ENCODE assay signal across 19 cellular contexts in genomic region chrX:56727531-56727930, GRCh38. TPM values are rescaled to one million over a fixed set of nuclear protein-coding genes. Genes with fewer than 3 reads are reported as not detected.
A peak's percentile ranks its signal among the peaks of the same experiment; 100 is the strongest.
DNase-seq lines count a peak whose midpoint lies in the region; ATAC-seq and TF ChIP-seq lines count a peak whose summit lies in the region.
"Had no signal": no experiment of that assay in that cellular context is flagged by ENCODE, and none has a peak within 500 bp of the region (broad histone marks: within the 10 kb centered on the region; RNA-seq: fewer than 3 reads in every experiment).

No MANE protein-coding gene starts in this region.

- H3K79me2 ChIP-seq in OCI-LY3 (ENCODE audit: low read length) = peaks cover 27% of the 10 kb centered on the region
- H3K79me2 ChIP-seq in smooth muscle cell (ENCODE audit: low read depth) = peaks cover 28% of the 10 kb centered on the region

- peaks cover 13% of the 10 kb centered on the region for H3K27me3 Mint-ChIP-seq in activated T-cell treated with anti-CD3 and anti-CD28 coated beads, Interleukin-2, amount 50 U/mL, for 72 hours (ENCODE audit: low read depth)
- no peaks in the 10 kb centered on the region for H3K27me3 Mint-ChIP-seq in activated T-cell treated with anti-CD3 and anti-CD28 coated beads, Interleukin-2, amount 50 U/mL, for 4 hours (ENCODE audit: low read depth)
- H3K27me3 Mint-ChIP-seq in central memory CD8-positive, alpha-beta T cell = no peaks in the 10 kb centered on the region

- no peaks in the 10 kb centered on the region for H3K27me3 ChIP-seq in OCI-LY3 (ENCODE audit: low read depth, low read length)
- H3K27me3 ChIP-seq in smooth muscle cell (ENCODE audit: low read depth) = no peaks in the 10 kb centered on the region
- H3K27me3 ChIP-seq: neutrophil, vagina had no signal

- WGBS in smooth muscle cell (ENCODE audit: low lambda C conversion rate) = 73% methylated on average over 3 of the region's 3 CpGs

- ATAC-seq in activated T-cell treated with anti-CD3 and anti-CD28 coated beads, Interleukin-2, amount 50 U/mL, for 72 hours (replicated peaks in 1 of 2) = no peak
- ATAC-seq in activated T-cell treated with anti-CD3 and anti-CD28 coated beads, Interleukin-2, amount 50 U/mL, for 4 hours = no peak
- ATAC-seq in central memory CD8-positive, alpha-beta T cell (replicated peaks; ENCODE audit: extremely low read depth, poor library complexity, severe bottlenecking) = no peak
- ATAC-seq in HG03571 (IDR thresholded peaks at IDR 0.05; ENCODE audit: unreplicated experiment) = no peak
- ATAC-seq: HCT116, left cardiac atrium had no signal

- H3K9me3 Mint-ChIP-seq in activated T-cell treated with anti-CD3 and anti-CD28 coated beads, Interleukin-2, amount 50 U/mL, for 72 hours = no peaks in the 10 kb centered on the region
- H3K9me3 Mint-ChIP-seq in activated T-cell treated with anti-CD3 and anti-CD28 coated beads, Interleukin-2, amount 50 U/mL, for 4 hours = no peaks in the 10 kb centered on the region
- no peaks in the 10 kb centered on the region for H3K9me3 Mint-ChIP-seq in central memory CD8-positive, alpha-beta T cell

- DNase-seq in activated T-cell treated with anti-CD3 and anti-CD28 coated beads, Interleukin-2, amount 50 U/mL, for 72 hours = no peak
- no peak for DNase-seq in activated T-cell treated with anti-CD3 and anti-CD28 coated beads, Interleukin-2, amount 50 U/mL, for 4 hours
- DNase-seq in central memory CD8-positive, alpha-beta T cell (ENCODE audit: low spot score in 2 of 2) = no peak
- DNase-seq in smooth muscle cell (lab: John Stamatoyannopoulos, UW; ENCODE audit: unreplicated experiment) = no peak
- no peak for DNase-seq in putamen (ENCODE audit: low spot score)
- DNase-seq in NCI-H510A (lab: John Stamatoyannopoulos, UW) = no peak
- DNase-seq: ACHN; cerebellar nuclear complex; effector memory CD4-positive, alpha-beta T cell; KBM-7; left cardiac atrium; NCI-H1930; stimulated activated CD4-positive, alpha-beta T cell treated with anti-CD3 and anti-CD28 coated beads, Interleukin-15, amount 100 ng/mL, for 24 hours had no signal

- no peak overlapping the region for H3K4me3 Mint-ChIP-seq in activated T-cell treated with anti-CD3 and anti-CD28 coated beads, Interleukin-2, amount 50 U/mL, for 72 hours
- no peak overlapping the region for H3K4me3 Mint-ChIP-seq in activated T-cell treated with anti-CD3 and anti-CD28 coated beads, Interleukin-2, amount 50 U/mL, for 4 hours
- H3K4me3 Mint-ChIP-seq in central memory CD8-positive, alpha-beta T cell = no peak overlapping the region

- H2AFZ ChIP-seq in OCI-LY3 (ENCODE audit: low read depth, low read length) = peak overlapping the region; percentile 92
- peak overlapping the region; percentile 93 for H2AFZ ChIP-seq in smooth muscle cell (ENCODE audit: low read depth)

- no peak for TF ChIP-seq CTCF in OCI-LY3 (IDR thresholded peaks at IDR 0.05; ENCODE audit: low read depth, low read length)
- TF ChIP-seq CTCF in smooth muscle cell (IDR thresholded peaks at IDR 0.05; ENCODE audit: borderline replicate concordance, insufficient read depth, poor library complexity, severe bottlenecking) = no peak

- H3K27ac ChIP-seq in OCI-LY3 (ENCODE audit: low read length) = no peak overlapping the region
- no peak overlapping the region for H3K27ac ChIP-seq in smooth muscle cell (ENCODE audit: low read depth)
- H3K27ac ChIP-seq: C4-2B, neutrophil, vagina had no signal

- peaks cover 18% of the 10 kb centered on the region for H3K4me1 Mint-ChIP-seq in activated T-cell treated with anti-CD3 and anti-CD28 coated beads, Interleukin-2, amount 50 U/mL, for 72 hours (ENCODE audit: low read depth)
- H3K4me1 Mint-ChIP-seq in activated T-cell treated with anti-CD3 and anti-CD28 coated beads, Interleukin-2, amount 50 U/mL, for 4 hours (ENCODE audit: low read depth) = peaks cover 21% of the 10 kb centered on the region
- H3K4me1 Mint-ChIP-seq in central memory CD8-positive, alpha-beta T cell = peaks cover 11% of the 10 kb centered on the region

- no peak overlapping the region for H3K9ac ChIP-seq in OCI-LY3 (ENCODE audit: low read length)
- H3K9ac ChIP-seq in smooth muscle cell (ENCODE audit: low read depth) = no peak overlapping the region

- H3K4me3 ChIP-seq in OCI-LY3 (ENCODE audit: low read length) (no peak overlapping the region), smooth muscle cell (no peak overlapping the region)
- H3K4me3 ChIP-seq: vagina had no signal

- no peaks in the 10 kb centered on the region for H3F3A ChIP-seq in smooth muscle cell (ENCODE audit: low read depth)

- no peaks in the 10 kb centered on the region for H3K36me3 ChIP-seq in OCI-LY3 (replicated peaks; ENCODE audit: low read depth, low read length)
- no peaks in the 10 kb centered on the region for H3K36me3 ChIP-seq in smooth muscle cell (ENCODE audit: low read depth)
- H3K36me3 ChIP-seq: neutrophil, vagina had no signal

- H3K4me1 ChIP-seq in OCI-LY3 (ENCODE audit: low read length) (peaks cover 10% of the 10 kb centered on the region), smooth muscle cell (ENCODE audit: low read depth) (peaks cover 13% of the 10 kb centered on the region)
- H3K4me1 ChIP-seq: vagina had no signal

- H3K9me3 ChIP-seq in OCI-LY3 (ENCODE audit: insufficient read depth, low read length) = no peaks in the 10 kb centered on the region
- no peaks in the 10 kb centered on the region for H3K9me3 ChIP-seq in smooth muscle cell (replicated peaks; ENCODE audit: low read depth)
- H3K9me3 ChIP-seq: neutrophil, vagina had no signal

- H3K4me2 ChIP-seq in OCI-LY3 (ENCODE audit: low read length) (no peak overlapping the region), smooth muscle cell (no peak overlapping the region)

- peaks cover 0 to 2% of the 10 kb centered on the region in 2 donors for H3K36me3 Mint-ChIP-seq in activated T-cell treated with anti-CD3 and anti-CD28 coated beads, Interleukin-2, amount 50 U/mL, for 72 hours (ENCODE audit: insufficient read depth in 2 of 2)
- no peaks in the 10 kb centered on the region for H3K36me3 Mint-ChIP-seq in activated T-cell treated with anti-CD3 and anti-CD28 coated beads, Interleukin-2, amount 50 U/mL, for 4 hours (ENCODE audit: insufficient read depth)
- peaks cover 5% of the 10 kb centered on the region for H3K36me3 Mint-ChIP-seq in central memory CD8-positive, alpha-beta T cell (ENCODE audit: insufficient read depth)

- H3K27ac Mint-ChIP-seq in activated T-cell treated with anti-CD3 and anti-CD28 coated beads, Interleukin-2, amount 50 U/mL, for 72 hours = peak overlapping the region; percentile 86
- peak overlapping the region; percentile 9 for H3K27ac Mint-ChIP-seq in central memory CD8-positive, alpha-beta T cell (ENCODE audit: low read depth)

- no peaks in the 10 kb centered on the region for H4K20me1 ChIP-seq in OCI-LY3 (ENCODE audit: insufficient read depth, low read length)
- peaks cover 17% of the 10 kb centered on the region for H4K20me1 ChIP-seq in smooth muscle cell (ENCODE audit: low read depth)

RNA-seq across cellular contexts. Expression of gene NBDY, which starts 1.5 kb away (rescaled TPM):
- total RNA-seq in activated T-cell treated with anti-CD3 and anti-CD28 coated beads, Interleukin-2, amount 50 U/mL, for 72 hours = 10 to 100 TPM; 57.7 to 66.5 TPM
- total RNA-seq in activated T-cell treated with anti-CD3 and anti-CD28 coated beads, Interleukin-2, amount 50 U/mL, for 4 hours = 10 to 100 TPM; 23.8 to 29.5 (median 26.7) TPM
- 23.0 and 26.9 TPM in 2 replicates for total RNA-seq in smooth muscle cell
- polyA plus RNA-seq in smooth muscle cell = 216 and 226 TPM in 2 replicates
